10 cellular contexts compared by ENCODE assay signal in genomic region chr4:2583517-2583916, GRCh38. TPM values are rescaled to one million over a fixed set of nuclear protein-coding genes. Genes with fewer than 3 reads are reported as not detected.
DNase-seq lines count a peak whose midpoint lies in the region; ATAC-seq and TF ChIP-seq lines count a peak whose summit lies in the region.
"Had no signal": no experiment of that assay in that cellular context is flagged by ENCODE, and none has a peak within 500 bp of the region (broad histone marks: within the 10 kb centered on the region; RNA-seq: fewer than 3 reads in every experiment).

No MANE protein-coding gene starts in this region.

- TF ChIP-seq POLR2A in GM18505 (IDR thresholded peaks at IDR 0.05; ENCODE audit: borderline replicate concordance, extremely low read depth, insufficient read depth, insufficient read length), result no peak

- ATAC-seq in GM18505 (IDR thresholded peaks at IDR 0.05; ENCODE audit: unreplicated experiment), result no peak
- ATAC-seq in GM19452 (IDR thresholded peaks at IDR 0.05; ENCODE audit: unreplicated experiment), result no peak

- no peak overlapping the region for H3K4me3 Mint-ChIP-seq in nephron progenitor cell
- H3K4me3 Mint-ChIP-seq: activated CD4-positive, alpha-beta memory T cell treated with anti-CD3 and anti-CD28 coated beads for 36 hours had no signal

- TF ChIP-seq CTCF in epithelial cell of proximal tubule (conservative IDR thresholded peaks at IDR 0.05; ENCODE audit: low read depth, low read length), result no peak
- no peak for TF ChIP-seq CTCF in nephron progenitor cell (IDR thresholded peaks at IDR 0.05)

- H3K9me3 Mint-ChIP-seq in nephron progenitor cell, result peaks cover 36% of the 10 kb centered on the region
- H3K9me3 Mint-ChIP-seq: naive B cell had no signal

- H3K4me3 ChIP-seq in epithelial cell of proximal tubule (ENCODE audit: low read depth, low read length), result no peak overlapping the region

- H3K27ac Mint-ChIP-seq in nephron progenitor cell, result peak overlapping the region; percentile 58
- H3K27ac Mint-ChIP-seq: activated CD4-positive, alpha-beta memory T cell treated with anti-CD3 and anti-CD28 coated beads for 36 hours had no signal

- DNase-seq in DMS153 (lab: John Stamatoyannopoulos, UW), result peak; percentile 28
- DNase-seq in NCI-H2029 treated with DMSO at 0.1 percent for 48 hours (lab: John Stamatoyannopoulos, UW), result peak; percentile 66
- peak; percentile 18 for DNase-seq in epithelial cell of proximal tubule (ENCODE audit: low read depth)
- no peak for DNase-seq in nephron progenitor cell
- no peak for DNase-seq in retina
- no peak for DNase-seq in iPS-NIHi7 (ENCODE audit: extremely low spot score)
- DNase-seq: activated CD4-positive, alpha-beta memory T cell treated with anti-CD3 and anti-CD28 coated beads for 36 hours; naive B cell had no signal

- H3K27me3 Mint-ChIP-seq in nephron progenitor cell (ENCODE audit: low read depth, poor library complexity), result peaks cover 3% of the 10 kb centered on the region
- H3K27me3 Mint-ChIP-seq: activated CD4-positive, alpha-beta memory T cell treated with anti-CD3 and anti-CD28 coated beads for 36 hours; naive B cell had no signal

- peaks cover 32% of the 10 kb centered on the region for H3K4me1 Mint-ChIP-seq in nephron progenitor cell

- H3K36me3 Mint-ChIP-seq in nephron progenitor cell (ENCODE audit: low read depth), result peaks cover 38% of the 10 kb centered on the region
- H3K36me3 Mint-ChIP-seq: naive B cell had no signal

RNA-seq across cellular contexts. Expression of gene FAM193A, which starts 47.1 kb away (rescaled TPM):
- total RNA-seq in epithelial cell of proximal tubule, result 12.9 and 14.6 TPM in 2 replicates

Comparison
In these comparisons a context has a peak if more than half of its experiments do, and no peak if none do; other contexts are left out.
1. DNase-seq: peak in DMS153 (single experiment), NCI-H2029 treated with DMSO at 0.1 percent for 48 hours (single experiment) and epithelial cell of proximal tubule (single experiment); none in nephron progenitor cell (single experiment), retina (single experiment) and iPS-NIHi7 (single experiment).